17 cellular contexts compared by ENCODE assay signal in genomic region chr15:33559207-33559890, GRCh38.
A peak's percentile ranks its signal among the peaks of the same experiment; 100 is the strongest.
DNase-seq lines count a peak whose midpoint lies in the region; ATAC-seq lines count a peak whose summit lies in the region.
"Had no signal": no experiment of that assay in that cellular context is flagged by ENCODE, and none has a peak within 500 bp of the region (broad histone marks: within the 10 kb centered on the region; RNA-seq: fewer than 3 reads in every experiment).

No MANE protein-coding gene starts in this region.

- H2BK120ac ChIP-seq in mesendoderm (ENCODE audit: low read depth, low read length), result no peak overlapping the region

- H3K36me3 ChIP-seq in mesendoderm (ENCODE audit: control insufficient read depth, insufficient read depth, low read length), result no peaks in the 10 kb centered on the region

- no peak overlapping the region for H3K4me2 ChIP-seq in mesendoderm (ENCODE audit: low read length)

- no peaks in the 10 kb centered on the region for H3K27me3 ChIP-seq in mesendoderm (ENCODE audit: insufficient read depth, low read length, poor library complexity)

- H4K5ac ChIP-seq in mesendoderm (ENCODE audit: low read length), result no peak overlapping the region

- no peak overlapping the region for H4K8ac ChIP-seq in mesendoderm (ENCODE audit: low read depth, low read length)

- no peak overlapping the region for H3K27ac ChIP-seq in mesendoderm (ENCODE audit: low read depth, low read length)
- H3K27ac ChIP-seq: 22Rv1 had no signal

- H3K4me3 ChIP-seq in mesendoderm (ENCODE audit: low read length), result no peak overlapping the region
- H3K4me3 ChIP-seq: K562 had no signal

- no peak overlapping the region for H3K9ac ChIP-seq in mesendoderm (ENCODE audit: low read length)

- H3K18ac ChIP-seq in mesendoderm (ENCODE audit: low read length), result no peak overlapping the region

- no peak overlapping the region for H2AK5ac ChIP-seq in mesendoderm (ENCODE audit: low read length)

- H2BK15ac ChIP-seq in mesendoderm (replicated peaks; ENCODE audit: low read depth), result no peak overlapping the region

- H3K23ac ChIP-seq in mesendoderm (ENCODE audit: low read length), result no peak overlapping the region

- peak overlapping the region; percentile 19 for H3K56ac ChIP-seq in mesendoderm (ENCODE audit: low read length)

- DNase-seq in DMS153 (lab: John Stamatoyannopoulos, UW) (peak; percentile 6), DMS153 treated with DMSO at 0.1 percent for 48 hours (lab: John Stamatoyannopoulos, UW; ENCODE audit: unreplicated experiment) (no peak), OCI-M1 (lab: John Stamatoyannopoulos, UW) (peak; percentile 2), mesendoderm (peak; percentile 88)
- DNase-seq in stimulated activated CD4-positive, alpha-beta T cell treated with anti-CD3 and anti-CD28 coated beads, Interleukin-4, amount 100 ng/mL, for 4 hours, result no peak
- DNase-seq: CD8-positive, alpha-beta T cell; NCI-H146; NCI-H2081 treated with DMSO at 0.1 percent for 48 hours; NCI-H2227 treated with DMSO at 0.1 percent for 48 hours; NCI-H748 treated with DMSO at 0.1 percent for 48 hours; RPMI8226 had no signal

- no CpG with 5 or more reads among the region's 3 CpGs for WGBS in mesendoderm (ENCODE audit: extremely low coverage, insufficient coverage, low lambda C conversion rate)

- peaks cover 10% of the 10 kb centered on the region for H3K4me1 ChIP-seq in mesendoderm (ENCODE audit: control insufficient read depth, low read depth, low read length)

- no peaks in the 10 kb centered on the region for H3K79me1 ChIP-seq in mesendoderm (ENCODE audit: low read length)

- H3K79me2 ChIP-seq in mesendoderm (ENCODE audit: control insufficient read depth, insufficient read depth, low read length), result no peaks in the 10 kb centered on the region

- peak; percentile 18 for ATAC-seq in esophagus mucosa
- ATAC-seq in GM21447 (IDR thresholded peaks at IDR 0.05; ENCODE audit: unreplicated experiment), result no peak
- ATAC-seq in HG03571 (IDR thresholded peaks at IDR 0.05; ENCODE audit: unreplicated experiment), result no peak
- ATAC-seq: CD8-positive, alpha-beta T cell; HCT116; K562 had no signal

- peak overlapping the region; percentile 0 for H2BK5ac ChIP-seq in mesendoderm (ENCODE audit: low read length)

- no peak overlapping the region for H3K4ac ChIP-seq in mesendoderm (ENCODE audit: low read depth, low read length)

Comparison
In these comparisons a context has a peak if more than half of its experiments do, and no peak if none do; other contexts are left out.
1. DNase-seq: peak in DMS153 (single experiment), OCI-M1 (single experiment) and mesendoderm (single experiment); none in DMS153 treated with DMSO at 0.1 percent for 48 hours (single experiment) and stimulated activated CD4-positive, alpha-beta T cell treated with anti-CD3 and anti-CD28 coated beads, Interleukin-4, amount 100 ng/mL, for 4 hours (0 of 2).